In the genomic region with DNA sequence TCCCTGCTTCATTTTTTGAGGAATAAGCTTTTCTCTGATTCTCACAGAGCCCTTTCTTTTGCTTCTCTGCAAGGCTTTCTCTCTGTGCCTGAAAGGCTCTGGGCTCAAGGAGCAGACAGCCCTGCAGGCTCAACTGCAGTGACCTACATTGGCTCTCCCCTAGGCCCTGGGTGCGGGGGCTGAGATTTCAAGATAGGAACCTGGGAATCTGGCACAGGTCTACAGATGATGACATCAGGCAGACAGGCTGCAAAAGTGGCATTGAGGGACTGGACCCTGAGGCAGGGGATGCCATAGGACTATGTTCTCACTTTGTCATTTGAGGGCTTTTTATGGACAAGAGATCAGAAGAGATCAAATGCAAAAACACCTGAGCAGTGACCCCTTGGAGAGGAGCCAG, we compare ENCODE assay signal across 10 cellular contexts. TPM values are rescaled to one million over a fixed set of nuclear protein-coding genes. Genes with fewer than 3 reads are reported as not detected.
DNase-seq lines count a peak whose midpoint lies in the region; ATAC-seq and TF ChIP-seq lines count a peak whose summit lies in the region.
"Had no signal": no experiment of that assay in that cellular context is flagged by ENCODE, and none has a peak within 500 bp of the region (broad histone marks: within the 10 kb centered on the region; RNA-seq: fewer than 3 reads in every experiment).

No MANE protein-coding gene starts in this region.

- H3K4me1 Mint-ChIP-seq in Caco-2 (ENCODE audit: low read depth, unreplicated experiment) (peaks cover 59% of the 10 kb centered on the region), glutamatergic neuron (ENCODE audit: low read depth, unreplicated experiment) (peaks cover 46% of the 10 kb centered on the region)

- H3K36me3 ChIP-seq in Caco-2 (ENCODE audit: control insufficient read depth, insufficient read depth, low read length) (no peaks in the 10 kb centered on the region), SK-N-MC (ENCODE audit: insufficient read depth, low read length) (no peaks in the 10 kb centered on the region), rectal smooth muscle tissue (ENCODE audit: control insufficient read depth, insufficient read depth, low read length) (no peaks in the 10 kb centered on the region)

- H3K27me3 ChIP-seq in Caco-2 (replicated peaks; ENCODE audit: control insufficient read depth, insufficient read depth, low read length): no peaks in the 10 kb centered on the region
- H3K27me3 ChIP-seq in rectal smooth muscle tissue (ENCODE audit: control insufficient read depth, insufficient read depth, low read length): no peaks in the 10 kb centered on the region

- POLR2A ChIA-PET in Caco-2 (lab: Charles Lee): interaction anchor here (0.6 to 5.2 kb wide), 3 partner anchors 10 to 82 kb away, joined by 3 to 166 read pairs (median 6); a partner anchor contains a TSS

- intact Hi-C loops in Caco-2 (cut with micrococcal nuclease; ENCODE audit: unreplicated experiment): no loop called here

- peak overlapping the region; percentile 39 for H3K9ac ChIP-seq in SK-N-MC (ENCODE audit: insufficient read length)
- H3K9ac ChIP-seq in rectal smooth muscle tissue (ENCODE audit: low read length): no peak overlapping the region

- H3K27ac ChIP-seq in SK-N-MC (peak overlapping the region; percentile 85), rectal smooth muscle tissue (ENCODE audit: low read depth, low read length) (peak overlapping the region; percentile 94)

- H3K4me1 ChIP-seq in Caco-2 (peaks cover 68% of the 10 kb centered on the region), rectal smooth muscle tissue (ENCODE audit: control insufficient read depth, insufficient read depth, low read length) (peaks cover 77% of the 10 kb centered on the region)

- DNase-seq in Caco-2 (no peak), SK-N-MC (ENCODE audit: low read depth, low spot score) (no peak), glutamatergic neuron (no peak), erythroblast (lab: John Stamatoyannopoulos, UW) (no peak), GM03348 (ENCODE audit: low spot score) (no peak), dedifferentiated amniotic fluid mesenchymal stem cell (ENCODE audit: extremely low spot score) (no peak)
- DNase-seq: islet precursor cell, NCI-H524 treated with DMSO at 0.1 percent for 48 hours had no signal

- TF ChIP-seq POLR2A in erythroblast (IDR thresholded peaks at IDR 0.05; ENCODE audit: low read length): no peak

- TF ChIP-seq CTCF in Caco-2 (IDR thresholded peaks at IDR 0.05; ENCODE audit: insufficient read depth in 1 of 2, low read depth in 1 of 2, low read length in 1 of 2, severe bottlenecking in 1 of 2, unreplicated experiment in 1 of 2) (no peak), glutamatergic neuron (IDR thresholded peaks at IDR 0.05; ENCODE audit: partially characterized antibody, unreplicated experiment) (no peak)

- H3K27me3 Mint-ChIP-seq in Caco-2 (ENCODE audit: insufficient read depth, unreplicated experiment) (no peaks in the 10 kb centered on the region), glutamatergic neuron (ENCODE audit: unreplicated experiment) (peaks cover 7% of the 10 kb centered on the region)

- no peaks in the 10 kb centered on the region for H3K9me3 Mint-ChIP-seq in Caco-2 (ENCODE audit: unreplicated experiment)
- H3K9me3 Mint-ChIP-seq in glutamatergic neuron (ENCODE audit: unreplicated experiment): peaks cover 5% of the 10 kb centered on the region

- CTCF ChIA-PET in Caco-2 (lab: Charles Lee): interaction anchor here (1.6 to 5.9 kb wide), 8 partner anchors 7 to 97 kb away, joined by 3 to 136 read pairs (median 16); a partner anchor contains a TSS

- no TSS peak for BruUV-seq in Caco-2 (replicated peaks; lab: Mats Ljungman, UMichigan)

- H3K4me3 ChIP-seq in Caco-2 (ENCODE audit: low read depth, low read length): no peak overlapping the region
- no peak overlapping the region for H3K4me3 ChIP-seq in SK-N-MC
- no peak overlapping the region for H3K4me3 ChIP-seq in rectal smooth muscle tissue (ENCODE audit: low read length)

- no peak for ATAC-seq in HG02852 (IDR thresholded peaks at IDR 0.05; ENCODE audit: unreplicated experiment)

- H3K4me3 Mint-ChIP-seq in Caco-2 (ENCODE audit: unreplicated experiment) (no peak overlapping the region), glutamatergic neuron (ENCODE audit: unreplicated experiment) (peak overlapping the region; percentile 75)

- H3K9me3 ChIP-seq in Caco-2 (no peaks in the 10 kb centered on the region), SK-N-MC (ENCODE audit: low read depth, low read length) (no peaks in the 10 kb centered on the region)

- H3K27ac Mint-ChIP-seq in Caco-2 (ENCODE audit: unreplicated experiment) (peak overlapping the region; percentile 86), glutamatergic neuron (ENCODE audit: unreplicated experiment) (peak overlapping the region; percentile 26)

- H3K36me3 Mint-ChIP-seq in Caco-2 (ENCODE audit: insufficient read depth, unreplicated experiment): peaks cover 22% of the 10 kb centered on the region
- H3K36me3 Mint-ChIP-seq in glutamatergic neuron (ENCODE audit: unreplicated experiment): no peaks in the 10 kb centered on the region

RNA-seq across cellular contexts. Expression of a gene that starts 10.1 kb away (rescaled TPM):
- 8.9 and 11.3 TPM in 2 replicates for total RNA-seq in Caco-2 (2022)
- total RNA-seq in glutamatergic neuron (ENCODE audit: unreplicated experiment): 1.3 TPM

RNA-seq across cellular contexts. Expression of a gene that starts 11.3 kb away (rescaled TPM):
- total RNA-seq in Caco-2 (2022) (82.6 and 86.9 TPM in 2 replicates), glutamatergic neuron (ENCODE audit: unreplicated experiment) (110 TPM)

RNA-seq across cellular contexts. Expression of a gene that starts 29.9 kb away (rescaled TPM):
- total RNA-seq in Caco-2 (2022): 102 and 110 TPM in 2 replicates
- 145 TPM for total RNA-seq in glutamatergic neuron (ENCODE audit: unreplicated experiment)

RNA-seq across cellular contexts. Expression of a gene that starts 47.7 kb away (rescaled TPM):
- total RNA-seq in Caco-2 (2022) (27.3 and 29.3 TPM in 2 replicates), glutamatergic neuron (ENCODE audit: unreplicated experiment) (17.6 TPM)

RNA-seq across cellular contexts. Expression of a gene that starts 56.2 kb away (rescaled TPM):
- total RNA-seq in Caco-2 (2022): 119 and 122 TPM in 2 replicates
- 172 TPM for total RNA-seq in glutamatergic neuron (ENCODE audit: unreplicated experiment)
